In genomic region chr3:132417695-132418520, GRCh38 we compare ENCODE assay signal across 8 cellular contexts. TPM values are rescaled to one million over a fixed set of nuclear protein-coding genes. Genes with fewer than 3 reads are reported as not detected.
A peak's percentile ranks its signal among the peaks of the same experiment; 100 is the strongest.
DNase-seq lines count a peak whose midpoint lies in the region; ATAC-seq and TF ChIP-seq lines count a peak whose summit lies in the region.

No MANE protein-coding gene starts in this region.

- ATAC-seq in GM18519 (IDR thresholded peaks at IDR 0.05; ENCODE audit: low FRiP score, unreplicated experiment) (peak; percentile 23), HG03025 (IDR thresholded peaks at IDR 0.05; ENCODE audit: low FRiP score, unreplicated experiment) (peak; percentile 45)

- H3K27me3 Mint-ChIP-seq in mesothelial cell of epicardium (ENCODE audit: low read depth): no peaks in the 10 kb centered on the region

- TF ChIP-seq CTCF in WERI-Rb-1 (IDR thresholded peaks at IDR 0.05; ENCODE audit: low read depth, low read length) (no peak), mesothelial cell of epicardium (IDR thresholded peaks at IDR 0.05; ENCODE audit: unreplicated experiment) (no peak)

- H3K36me3 ChIP-seq in WERI-Rb-1: peaks cover 14% of the 10 kb centered on the region
- H3K36me3 ChIP-seq in endocrine pancreas (ENCODE audit: control insufficient read depth, insufficient read depth, low read length): no peaks in the 10 kb centered on the region

- H3K4me1 ChIP-seq in endocrine pancreas (ENCODE audit: control insufficient read depth, insufficient read depth, low read length): peaks cover 20% of the 10 kb centered on the region

- peak overlapping the region; percentile 99 for H3K4me3 Mint-ChIP-seq in mesothelial cell of epicardium

- H3K9me3 Mint-ChIP-seq in mesothelial cell of epicardium: no peaks in the 10 kb centered on the region

- H3K4me3 ChIP-seq in WERI-Rb-1 (ENCODE audit: low read depth, low read length) (peak overlapping the region; percentile 79), endocrine pancreas (ENCODE audit: control insufficient read depth, insufficient read depth, low read length) (peak overlapping the region; percentile 80)

- peak overlapping the region; percentile 83 for H3K9ac ChIP-seq in endocrine pancreas (ENCODE audit: control insufficient read depth, insufficient read depth, low read length)

- H3K36me3 Mint-ChIP-seq in mesothelial cell of epicardium: no peaks in the 10 kb centered on the region

- no peaks in the 10 kb centered on the region for H3K27me3 ChIP-seq in WERI-Rb-1 (ENCODE audit: insufficient read depth, low read depth, severe bottlenecking)
- H3K27me3 ChIP-seq in endocrine pancreas (ENCODE audit: control insufficient read depth, insufficient read depth, low read length): no peaks in the 10 kb centered on the region

- peak overlapping the region; percentile 99 for H3K27ac Mint-ChIP-seq in mesothelial cell of epicardium

- peaks cover 31% of the 10 kb centered on the region for H3K4me1 Mint-ChIP-seq in mesothelial cell of epicardium

- H3K27ac ChIP-seq in WERI-Rb-1: peak overlapping the region; percentile 94

- DNase-seq in AG20443 (ENCODE audit: low spot score): peak; percentile 40
- peak; percentile 78 for DNase-seq in NCI-H2107 treated with DMSO at 0.1 percent for 48 hours (lab: John Stamatoyannopoulos, UW; ENCODE audit: unreplicated experiment)
- DNase-seq in WERI-Rb-1: peak; percentile 83
- DNase-seq in mesothelial cell of epicardium (ENCODE audit: low spot score in 2 of 2, unreplicated experiment in 2 of 2): peak in 1 of 2 experiments; percentile 63
- peak; percentile 61 for DNase-seq in stimulated activated naive CD4-positive, alpha-beta T cell treated with Interleukin-2 at 50 U/mL for 16 hours (lab: John Stamatoyannopoulos, UW)

- H3K9me3 ChIP-seq in WERI-Rb-1 (ENCODE audit: severe bottlenecking): no peaks in the 10 kb centered on the region
- H3K9me3 ChIP-seq in endocrine pancreas (ENCODE audit: control insufficient read depth, low read length): no peaks in the 10 kb centered on the region

RNA-seq across cellular contexts. Expression of gene DNAJC13, which starts 0.6 kb away (rescaled TPM):
- 34.2 to 37.8 TPM (median 37.6 TPM) in 3 replicates for total RNA-seq in mesothelial cell of epicardium
